21 cellular contexts compared by ENCODE assay signal in the genomic region with DNA sequence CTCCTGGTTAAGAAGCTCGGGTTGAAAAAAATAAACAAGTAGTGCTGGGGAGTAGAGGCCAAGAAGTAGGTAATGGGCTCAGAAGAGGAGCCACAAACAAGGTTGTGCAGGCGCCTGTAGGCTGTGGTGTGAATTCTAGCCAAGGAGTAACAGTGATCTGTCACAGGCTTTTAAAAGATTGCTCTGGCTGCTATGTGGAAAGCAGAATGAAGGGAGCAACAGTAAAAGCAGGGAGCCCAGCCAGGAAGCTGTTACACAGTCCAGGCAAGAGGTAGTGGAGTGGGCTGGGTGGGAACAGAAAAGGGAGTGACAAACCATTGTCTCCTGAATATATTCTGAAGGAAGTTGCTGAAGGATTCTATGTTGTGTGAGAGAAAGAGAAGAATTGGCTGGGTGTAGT. TPM values are rescaled to one million over a fixed set of nuclear protein-coding genes. Genes with fewer than 3 reads are reported as not detected.
DNase-seq lines count a peak whose midpoint lies in the region; ATAC-seq and TF ChIP-seq lines count a peak whose summit lies in the region.
"Had no signal": no experiment of that assay in that cellular context is flagged by ENCODE, and none has a peak within 500 bp of the region (broad histone marks: within the 10 kb centered on the region; RNA-seq: fewer than 3 reads in every experiment).

No MANE protein-coding gene starts in this region.

- H3K4me1 ChIP-seq in Caco-2 (no peaks in the 10 kb centered on the region), skeletal muscle tissue (ENCODE audit: control insufficient read depth in 3 of 3, insufficient read depth in 3 of 3, low read length in 3 of 3) (peaks cover 17 to 31% (median 18%) of the 10 kb centered on the region in 3 donors)

- H3K36me3 ChIP-seq in Caco-2 (ENCODE audit: control insufficient read depth, insufficient read depth, low read length): no peaks in the 10 kb centered on the region
- H3K36me3 ChIP-seq in skeletal muscle tissue (ENCODE audit: control insufficient read depth in 3 of 3, insufficient read depth in 3 of 3, low read length in 3 of 3): peaks cover 0 to 4% (median 0%) of the 10 kb centered on the region in 3 donors

- H3K4me3 ChIP-seq in Caco-2 (ENCODE audit: low read depth, low read length) (no peak overlapping the region), skeletal muscle tissue (ENCODE audit: low read length in 3 of 3) (no peak overlapping the region)

- POLR2A ChIA-PET in Caco-2 (lab: Charles Lee): no interaction called here

- intact Hi-C loops in Caco-2 (cut with micrococcal nuclease; ENCODE audit: unreplicated experiment) (no loop called here), left ventricle myocardium superior (cut with micrococcal nuclease) (no loop called here)

- TF ChIP-seq CTCF in Caco-2 (IDR thresholded peaks at IDR 0.05; ENCODE audit: insufficient read depth in 1 of 2, low read depth in 1 of 2, low read length in 1 of 2, severe bottlenecking in 1 of 2, unreplicated experiment in 1 of 2): no peak

- no peaks in the 10 kb centered on the region for H3K27me3 Mint-ChIP-seq in Caco-2 (ENCODE audit: insufficient read depth, unreplicated experiment)
- H3K27me3 Mint-ChIP-seq: activated CD4-positive, alpha-beta T cell treated with anti-CD3 and anti-CD28 coated beads for 36 hours; stimulated activated naive CD8-positive, alpha-beta T cell treated with anti-CD3 and anti-CD28 coated beads, Interleukin-15, Interleukin-2, amounts not matched to agents 100 ng/mL and 50 ng/mL, for 24 hours had no signal

- no peaks in the 10 kb centered on the region for H3K9me3 ChIP-seq in Caco-2
- H3K9me3 ChIP-seq in skeletal muscle tissue (ENCODE audit: control insufficient read depth in 3 of 3, low read length in 3 of 3): no peaks in the 10 kb centered on the region

- ATAC-seq in left ventricle myocardium superior (peak; percentile 63), HG02970 (IDR thresholded peaks at IDR 0.05; ENCODE audit: low FRiP score, unreplicated experiment) (no peak)
- ATAC-seq: activated CD4-positive, alpha-beta T cell treated with anti-CD3 and anti-CD28 coated beads for 36 hours; esophagus mucosa had no signal

- BruUV-seq in Caco-2 (replicated peaks; lab: Mats Ljungman, UMichigan): no TSS peak

- no peaks in the 10 kb centered on the region for H3K9me3 Mint-ChIP-seq in Caco-2 (ENCODE audit: unreplicated experiment)
- H3K9me3 Mint-ChIP-seq: brain; stimulated activated naive CD8-positive, alpha-beta T cell treated with anti-CD3 and anti-CD28 coated beads, Interleukin-15, Interleukin-2, amounts not matched to agents 100 ng/mL and 50 ng/mL, for 24 hours had no signal

- no peak overlapping the region for H3K4me3 Mint-ChIP-seq in Caco-2 (ENCODE audit: unreplicated experiment)
- H3K4me3 Mint-ChIP-seq: activated CD4-positive, alpha-beta T cell treated with anti-CD3 and anti-CD28 coated beads for 36 hours; stimulated activated naive CD8-positive, alpha-beta T cell treated with anti-CD3 and anti-CD28 coated beads, Interleukin-15, Interleukin-2, amounts not matched to agents 100 ng/mL and 50 ng/mL, for 24 hours had no signal

- H3K27me3 ChIP-seq in Caco-2 (replicated peaks; ENCODE audit: control insufficient read depth, insufficient read depth, low read length): no peaks in the 10 kb centered on the region
- H3K27me3 ChIP-seq in skeletal muscle tissue (ENCODE audit: control insufficient read depth in 3 of 3, insufficient read depth in 3 of 3, low read length in 3 of 3): no peaks in the 10 kb centered on the region
- H3K27me3 ChIP-seq: dorsolateral prefrontal cortex had no signal

- peak overlapping the region; percentile 41 for H3K27ac ChIP-seq in skeletal muscle tissue (ENCODE audit: low read depth, low read length)

- no peak for DNase-seq in Caco-2
- peak; percentile 38 for DNase-seq in amniotic epithelial cell (ENCODE audit: low read depth)
- no peak for DNase-seq in left ventricle myocardium superior
- no peak for DNase-seq in activated gamma-delta T cell treated with Interleukin-2 at 50 U/mL for 16 hours
- no peak for DNase-seq in LoVo (ENCODE audit: low spot score)
- DNase-seq in C1 segment of cervical spinal cord (lab: John Stamatoyannopoulos, UW): no peak
- DNase-seq: activated CD4-positive, alpha-beta T cell treated with anti-CD3 and anti-CD28 coated beads for 36 hours; activated naive CD4-positive, alpha-beta T cell treated with anti-CD3 and anti-CD28 coated beads, Interleukin-2, amount 50 U/mL, for 16 hours; activated T-cell treated with anti-CD3 and anti-CD28 coated beads, Interleukin-2, amount 50 U/mL, for 1 hour; dorsolateral prefrontal cortex; GF-D8; H7; NCI-H146; posterior cingulate gyrus; SIG-M5; T-helper 2 cell had no signal

- peaks cover 20% of the 10 kb centered on the region for H3K36me3 Mint-ChIP-seq in Caco-2 (ENCODE audit: insufficient read depth, unreplicated experiment)
- H3K36me3 Mint-ChIP-seq: brain had no signal

- H3K27ac Mint-ChIP-seq in Caco-2 (ENCODE audit: unreplicated experiment): peak overlapping the region; percentile 45
- H3K27ac Mint-ChIP-seq: stimulated activated naive CD8-positive, alpha-beta T cell treated with anti-CD3 and anti-CD28 coated beads, Interleukin-15, Interleukin-2, amounts not matched to agents 100 ng/mL and 50 ng/mL, for 24 hours had no signal

- peak overlapping the region in 1 of 3 donors; percentile 20 for H3K9ac ChIP-seq in skeletal muscle tissue (ENCODE audit: low read depth in 1 of 3, low read length in 3 of 3)

- peaks cover 20% of the 10 kb centered on the region for H3K4me1 Mint-ChIP-seq in Caco-2 (ENCODE audit: low read depth, unreplicated experiment)

- CTCF ChIA-PET in Caco-2 (lab: Charles Lee): no interaction called here

RNA-seq across cellular contexts. Expression of gene HFE, which starts 2.0 kb away (rescaled TPM):
- 5.7 and 7.4 TPM in 2 replicates for total RNA-seq in Caco-2 (2022)
- 4.5 TPM for total RNA-seq in left ventricle myocardium superior
- 4.7 TPM for total RNA-seq in skeletal muscle tissue
